8 cellular contexts compared by ENCODE assay signal in the genomic region with DNA sequence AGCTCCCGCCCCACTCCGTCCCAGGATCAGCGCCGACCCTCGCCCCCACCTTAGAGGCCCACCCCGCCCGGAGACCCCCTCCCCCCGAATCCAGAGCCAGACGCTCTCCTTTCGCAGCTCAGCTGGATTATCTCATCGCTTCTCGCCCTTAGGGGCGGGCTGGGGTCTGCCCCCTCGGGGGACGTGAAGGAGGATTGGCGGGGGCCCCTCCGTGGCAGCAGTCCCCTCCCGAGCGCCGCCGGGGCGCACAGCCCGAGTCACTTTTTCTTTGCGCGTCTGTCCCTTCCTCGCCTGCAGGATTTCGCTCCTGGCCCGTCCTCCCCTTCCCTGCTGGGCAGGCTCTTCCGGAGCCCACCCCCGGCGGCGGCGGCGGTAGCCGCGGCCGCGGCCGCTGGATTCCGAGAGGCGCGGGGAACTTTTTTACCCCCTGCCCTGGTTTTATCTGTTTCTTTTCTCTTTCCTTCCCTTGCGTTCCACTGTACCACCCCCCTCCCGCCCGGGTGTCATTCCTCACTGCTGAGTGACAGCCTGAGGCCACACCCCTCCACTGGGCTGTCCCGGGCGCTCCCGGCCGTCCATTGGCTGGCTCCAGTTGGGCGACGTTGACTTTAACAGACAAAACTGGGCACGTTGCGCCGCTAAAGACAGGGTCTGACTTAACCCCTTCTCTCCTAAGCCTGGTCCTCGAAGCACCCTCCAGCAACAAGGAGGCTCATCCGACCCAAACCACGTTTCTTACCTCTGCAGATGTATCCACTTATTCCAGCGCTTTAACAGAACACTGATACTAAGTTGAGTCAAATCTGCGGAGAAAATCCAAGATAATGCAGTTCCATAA. TPM values are rescaled to one million over a fixed set of nuclear protein-coding genes. Genes with fewer than 3 reads are reported as not detected.
A peak's percentile ranks its signal among the peaks of the same experiment; 100 is the strongest.
DNase-seq lines count a peak whose midpoint lies in the region; ATAC-seq and TF ChIP-seq lines count a peak whose summit lies in the region.

No MANE protein-coding gene starts in this region.

- peaks cover 26 to 63% (median 44%) of the 10 kb centered on the region in 4 donors for H3K4me1 Mint-ChIP-seq in CD4-positive, alpha-beta memory T cell
- H3K4me1 Mint-ChIP-seq in activated naive CD4-positive, alpha-beta T cell treated with anti-CD3 and anti-CD28 coated beads, Interleukin-2, amount 50 U/mL, for 24 hours = peaks cover 45% of the 10 kb centered on the region
- H3K4me1 Mint-ChIP-seq in osteocyte (ENCODE audit: unreplicated experiment) = peaks cover 35% of the 10 kb centered on the region

- peak overlapping the region in 1 of 2 donors; percentile 27 for H3K4me3 ChIP-seq in CD4-positive, alpha-beta memory T cell (ENCODE audit: low read length in 2 of 2)

- H3K27ac Mint-ChIP-seq in CD4-positive, alpha-beta memory T cell = peak overlapping the region in 2 of 7 donors; percentile 37 to 84
- H3K27ac Mint-ChIP-seq in activated naive CD4-positive, alpha-beta T cell treated with anti-CD3 and anti-CD28 coated beads, Interleukin-2, amount 50 U/mL, for 24 hours = peak overlapping the region; percentile 10
- peak overlapping the region; percentile 81 for H3K27ac Mint-ChIP-seq in osteocyte (ENCODE audit: unreplicated experiment)

- H3K4me3 Mint-ChIP-seq in CD4-positive, alpha-beta memory T cell = peak overlapping the region; percentile 68 to 89 (median 80)
- H3K4me3 Mint-ChIP-seq in activated naive CD4-positive, alpha-beta T cell treated with anti-CD3 and anti-CD28 coated beads, Interleukin-2, amount 50 U/mL, for 24 hours = peak overlapping the region; percentile 82
- peak overlapping the region; percentile 92 for H3K4me3 Mint-ChIP-seq in osteocyte (ENCODE audit: unreplicated experiment)

- TF ChIP-seq CTCF in osteocyte (IDR thresholded peaks at IDR 0.05) = no peak

- H3K36me3 Mint-ChIP-seq in CD4-positive, alpha-beta memory T cell = peaks cover 2 to 4% of the 10 kb centered on the region in 2 donors
- H3K36me3 Mint-ChIP-seq in activated naive CD4-positive, alpha-beta T cell treated with anti-CD3 and anti-CD28 coated beads, Interleukin-2, amount 50 U/mL, for 24 hours = no peaks in the 10 kb centered on the region
- H3K36me3 Mint-ChIP-seq in osteocyte (ENCODE audit: unreplicated experiment) = peaks cover 4% of the 10 kb centered on the region

- H3K27ac ChIP-seq in CD4-positive, alpha-beta memory T cell (ENCODE audit: low read depth, low read length) = no peak overlapping the region

- H3K27me3 Mint-ChIP-seq in CD4-positive, alpha-beta memory T cell = peaks cover 51 to 57% of the 10 kb centered on the region in 2 donors
- peaks cover 50% of the 10 kb centered on the region for H3K27me3 Mint-ChIP-seq in activated naive CD4-positive, alpha-beta T cell treated with anti-CD3 and anti-CD28 coated beads, Interleukin-2, amount 50 U/mL, for 24 hours
- H3K27me3 Mint-ChIP-seq in osteocyte (ENCODE audit: unreplicated experiment) = peaks cover 51% of the 10 kb centered on the region

- no peak for DNase-seq in CD4-positive, alpha-beta memory T cell
- DNase-seq in NCI-H524 treated with DMSO at 0.1 percent for 48 hours (lab: John Stamatoyannopoulos, UW) (peak; percentile 80), Right ventricle myocardium superior (peak; percentile 78), osteocyte (ENCODE audit: extremely low spot score, unreplicated experiment) (peak; percentile 92)

- peaks cover 0 to 19% (median 14%) of the 10 kb centered on the region in 8 donors for H3K9me3 Mint-ChIP-seq in CD4-positive, alpha-beta memory T cell
- H3K9me3 Mint-ChIP-seq in activated naive CD4-positive, alpha-beta T cell treated with anti-CD3 and anti-CD28 coated beads, Interleukin-2, amount 50 U/mL, for 24 hours = peaks cover 6% of the 10 kb centered on the region
- H3K9me3 Mint-ChIP-seq in osteocyte (ENCODE audit: unreplicated experiment) = no peaks in the 10 kb centered on the region

- H3K36me3 ChIP-seq in CD4-positive, alpha-beta memory T cell (ENCODE audit: insufficient read depth, low read length) = no peaks in the 10 kb centered on the region

- H3K27me3 ChIP-seq in CD4-positive, alpha-beta memory T cell (ENCODE audit: insufficient read depth, low read length) = peaks cover 63% of the 10 kb centered on the region

- CTCF ChIA-PET in CD4-positive, alpha-beta memory T cell (lab: Charles Lee; ENCODE audit: partially characterized antibody) = no interaction called here

- H3K9me3 ChIP-seq in CD4-positive, alpha-beta memory T cell (ENCODE audit: control insufficient read depth in 1 of 2, low read length in 2 of 2) = no peaks in the 10 kb centered on the region

- intact Hi-C loops in CD4-positive, alpha-beta memory T cell (cut with micrococcal nuclease) = no loop called here
- intact Hi-C loops in Right ventricle myocardium superior (cut with DNase I) = loop anchor here (5.0 kb wide), 1 partner anchor 692 kb away; no protein-coding TSS in a partner anchor

- H3K4me1 ChIP-seq in CD4-positive, alpha-beta memory T cell (ENCODE audit: insufficient read depth, low read length) = peaks cover 78% of the 10 kb centered on the region

- ATAC-seq in GM19372 (IDR thresholded peaks at IDR 0.05; ENCODE audit: low read depth, unreplicated experiment) (peak; percentile 61), HG03442 (IDR thresholded peaks at IDR 0.05; ENCODE audit: unreplicated experiment) (peak; percentile 61), Right ventricle myocardium superior (ENCODE audit: poor library complexity) (peak; percentile 74), HG03159 (IDR thresholded peaks at IDR 0.05; ENCODE audit: unreplicated experiment) (no peak)

- POLR2A ChIA-PET in CD4-positive, alpha-beta memory T cell (lab: Charles Lee; ENCODE audit: partially characterized antibody) = no interaction called here

RNA-seq across cellular contexts. Expression of gene NKX3-2, which starts 0.5 kb away (rescaled TPM):
- not detected for total RNA-seq in CD4-positive, alpha-beta memory T cell
- polyA plus RNA-seq in CD4-positive, alpha-beta memory T cell = not detected
- total RNA-seq in Right ventricle myocardium superior (not detected), osteocyte (2.7 and 2.9 TPM in 2 replicates)

Comparison
In these comparisons a context has a peak if more than half of its experiments do, and no peak if none do; other contexts are left out.
1. DNase-seq: peak in NCI-H524 treated with DMSO at 0.1 percent for 48 hours (single experiment), Right ventricle myocardium superior (single experiment) and osteocyte (single experiment); none in CD4-positive, alpha-beta memory T cell (0 of 5).
2. Peak in every context shown above with its lines, with median percentiles within 50 percentile points of each other: H3K4me3 Mint-ChIP-seq.